In genomic region chr12:9066183-9066623, GRCh38 we compare ENCODE assay signal across 1 cellular context.
A peak's percentile ranks its signal among the peaks of the same experiment; 100 is the strongest.
TF ChIP-seq lines count a peak whose summit lies in the region.

No MANE protein-coding gene starts in this region.

TF ChIP-seq in HepG2, 621 proteins besides CTCF, POLR2A, EP300 and RAD21 (continued from another document and continues in another):
- no peak for TF ChIP-seq ZNF18 (CRISPR knock-in tag; IDR thresholded peaks at IDR 0.05; ENCODE audit: insufficient replicate concordance)
- no peak for TF ChIP-seq RORA (CRISPR knock-in tag; IDR thresholded peaks at IDR 0.05)
- no peak for TF ChIP-seq ZBTB40 (IDR thresholded peaks at IDR 0.05)
- TF ChIP-seq ZBTB40 (CRISPR knock-in tag; IDR thresholded peaks at IDR 0.05): no peak; the same call in 1 of the 2 replicates
- TF ChIP-seq RELA (CRISPR knock-in tag; IDR thresholded peaks at IDR 0.05): no peak
- TF ChIP-seq ZBTB3 (CRISPR knock-in tag; IDR thresholded peaks at IDR 0.05; ENCODE audit: borderline replicate concordance, low read depth): no peak
- TF ChIP-seq TCF7 (IDR thresholded peaks at IDR 0.05; ENCODE audit: low read depth): no peak
- no peak for TF ChIP-seq FOXP4 (CRISPR knock-in tag; IDR thresholded peaks at IDR 0.05)
- TF ChIP-seq, protein P1, sequence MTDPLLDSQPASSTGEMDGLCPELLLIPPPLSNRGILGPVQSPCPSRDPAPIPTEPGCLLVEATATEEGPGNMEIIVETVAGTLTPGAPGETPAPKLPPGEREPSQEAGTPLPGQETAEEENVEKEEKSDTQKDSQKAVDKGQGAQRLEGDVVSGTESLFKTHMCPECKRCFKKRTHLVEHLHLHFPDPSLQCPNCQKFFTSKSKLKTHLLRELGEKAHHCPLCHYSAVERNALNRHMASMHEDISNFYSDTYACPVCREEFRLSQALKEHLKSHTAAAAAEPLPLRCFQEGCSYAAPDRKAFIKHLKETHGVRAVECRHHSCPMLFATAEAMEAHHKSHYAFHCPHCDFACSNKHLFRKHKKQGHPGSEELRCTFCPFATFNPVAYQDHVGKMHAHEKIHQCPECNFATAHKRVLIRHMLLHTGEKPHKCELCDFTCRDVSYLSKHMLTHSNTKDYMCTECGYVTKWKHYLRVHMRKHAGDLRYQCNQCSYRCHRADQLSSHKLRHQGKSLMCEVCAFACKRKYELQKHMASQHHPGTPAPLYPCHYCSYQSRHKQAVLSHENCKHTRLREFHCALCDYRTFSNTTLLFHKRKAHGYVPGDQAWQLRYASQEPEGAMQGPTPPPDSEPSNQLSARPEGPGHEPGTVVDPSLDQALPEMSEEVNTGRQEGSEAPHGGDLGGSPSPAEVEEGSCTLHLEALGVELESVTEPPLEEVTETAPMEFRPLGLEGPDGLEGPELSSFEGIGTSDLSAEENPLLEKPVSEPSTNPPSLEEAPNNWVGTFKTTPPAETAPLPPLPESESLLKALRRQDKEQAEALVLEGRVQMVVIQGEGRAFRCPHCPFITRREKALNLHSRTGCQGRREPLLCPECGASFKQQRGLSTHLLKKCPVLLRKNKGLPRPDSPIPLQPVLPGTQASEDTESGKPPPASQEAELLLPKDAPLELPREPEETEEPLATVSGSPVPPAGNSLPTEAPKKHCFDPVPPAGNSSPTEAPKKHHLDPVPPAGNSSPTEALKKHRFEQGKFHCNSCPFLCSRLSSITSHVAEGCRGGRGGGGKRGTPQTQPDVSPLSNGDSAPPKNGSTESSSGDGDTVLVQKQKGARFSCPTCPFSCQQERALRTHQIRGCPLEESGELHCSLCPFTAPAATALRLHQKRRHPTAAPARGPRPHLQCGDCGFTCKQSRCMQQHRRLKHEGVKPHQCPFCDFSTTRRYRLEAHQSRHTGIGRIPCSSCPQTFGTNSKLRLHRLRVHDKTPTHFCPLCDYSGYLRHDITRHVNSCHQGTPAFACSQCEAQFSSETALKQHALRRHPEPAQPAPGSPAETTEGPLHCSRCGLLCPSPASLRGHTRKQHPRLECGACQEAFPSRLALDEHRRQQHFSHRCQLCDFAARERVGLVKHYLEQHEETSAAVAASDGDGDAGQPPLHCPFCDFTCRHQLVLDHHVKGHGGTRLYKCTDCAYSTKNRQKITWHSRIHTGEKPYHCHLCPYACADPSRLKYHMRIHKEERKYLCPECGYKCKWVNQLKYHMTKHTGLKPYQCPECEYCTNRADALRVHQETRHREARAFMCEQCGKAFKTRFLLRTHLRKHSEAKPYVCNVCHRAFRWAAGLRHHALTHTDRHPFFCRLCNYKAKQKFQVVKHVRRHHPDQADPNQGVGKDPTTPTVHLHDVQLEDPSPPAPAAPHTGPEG (CRISPR knock-in tag; IDR thresholded peaks at IDR 0.05): peak; percentile 51; the same call in 1 of the 2 replicates
- no peak for TF ChIP-seq MTA3 (CRISPR knock-in tag; IDR thresholded peaks at IDR 0.05)
- TF ChIP-seq PITX1 (CRISPR knock-in tag; IDR thresholded peaks at IDR 0.05): peak; percentile 18; the same call in 1 of the 2 replicates
- peak; percentile 99 for TF ChIP-seq AGO1 (IDR thresholded peaks at IDR 0.05; ENCODE audit: low read depth, low read length, poor library complexity, severe bottlenecking)
- TF ChIP-seq ZZZ3 (CRISPR knock-in tag; IDR thresholded peaks at IDR 0.05; ENCODE audit: borderline replicate concordance): no peak
- TF ChIP-seq, protein P2, sequence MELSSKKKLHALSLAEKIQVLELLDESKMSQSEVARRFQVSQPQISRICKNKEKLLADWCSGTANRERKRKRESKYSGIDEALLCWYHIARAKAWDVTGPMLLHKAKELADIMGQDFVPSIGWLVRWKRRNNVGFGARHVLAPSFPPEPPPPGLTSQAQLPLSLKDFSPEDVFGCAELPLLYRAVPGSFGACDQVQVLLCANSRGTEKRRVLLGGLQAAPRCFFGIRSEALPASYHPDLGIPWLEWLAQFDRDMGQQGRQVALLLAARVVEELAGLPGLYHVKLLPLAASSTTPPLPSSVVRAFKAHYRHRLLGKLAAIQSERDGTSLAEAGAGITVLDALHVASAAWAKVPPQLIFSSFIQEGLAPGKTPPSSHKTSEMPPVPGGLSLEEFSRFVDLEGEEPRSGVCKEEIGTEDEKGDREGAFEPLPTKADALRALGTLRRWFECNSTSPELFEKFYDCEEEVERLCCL (CRISPR knock-in tag; IDR thresholded peaks at IDR 0.05; ENCODE audit: borderline replicate concordance): peak; percentile 67; the same call in 1 of the 2 replicates
- TF ChIP-seq ZMYM4 (CRISPR knock-in tag; IDR thresholded peaks at IDR 0.05): peak; percentile 69
- TF ChIP-seq, protein P3, sequence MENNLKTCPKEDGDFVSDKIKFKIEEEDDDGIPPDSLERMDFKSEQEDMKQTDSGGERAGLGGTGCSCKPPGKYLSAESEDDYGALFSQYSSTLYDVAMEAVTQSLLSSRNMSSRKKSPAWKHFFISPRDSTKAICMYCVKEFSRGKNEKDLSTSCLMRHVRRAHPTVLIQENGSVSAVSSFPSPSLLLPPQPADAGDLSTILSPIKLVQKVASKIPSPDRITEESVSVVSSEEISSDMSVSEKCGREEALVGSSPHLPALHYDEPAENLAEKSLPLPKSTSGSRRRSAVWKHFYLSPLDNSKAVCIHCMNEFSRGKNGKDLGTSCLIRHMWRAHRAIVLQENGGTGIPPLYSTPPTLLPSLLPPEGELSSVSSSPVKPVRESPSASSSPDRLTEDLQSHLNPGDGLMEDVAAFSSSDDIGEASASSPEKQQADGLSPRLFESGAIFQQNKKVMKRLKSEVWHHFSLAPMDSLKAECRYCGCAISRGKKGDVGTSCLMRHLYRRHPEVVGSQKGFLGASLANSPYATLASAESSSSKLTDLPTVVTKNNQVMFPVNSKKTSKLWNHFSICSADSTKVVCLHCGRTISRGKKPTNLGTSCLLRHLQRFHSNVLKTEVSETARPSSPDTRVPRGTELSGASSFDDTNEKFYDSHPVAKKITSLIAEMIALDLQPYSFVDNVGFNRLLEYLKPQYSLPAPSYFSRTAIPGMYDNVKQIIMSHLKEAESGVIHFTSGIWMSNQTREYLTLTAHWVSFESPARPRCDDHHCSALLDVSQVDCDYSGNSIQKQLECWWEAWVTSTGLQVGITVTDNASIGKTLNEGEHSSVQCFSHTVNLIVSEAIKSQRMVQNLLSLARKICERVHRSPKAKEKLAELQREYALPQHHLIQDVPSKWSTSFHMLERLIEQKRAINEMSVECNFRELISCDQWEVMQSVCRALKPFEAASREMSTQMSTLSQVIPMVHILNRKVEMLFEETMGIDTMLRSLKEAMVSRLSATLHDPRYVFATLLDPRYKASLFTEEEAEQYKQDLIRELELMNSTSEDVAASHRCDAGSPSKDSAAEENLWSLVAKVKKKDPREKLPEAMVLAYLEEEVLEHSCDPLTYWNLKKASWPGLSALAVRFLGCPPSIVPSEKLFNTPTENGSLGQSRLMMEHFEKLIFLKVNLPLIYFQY (CRISPR knock-in tag; IDR thresholded peaks at IDR 0.05; ENCODE audit: borderline replicate concordance): no peak
- peak; percentile 53; the same call in 1 of the 2 replicates for TF ChIP-seq RXRB (CRISPR knock-in tag; IDR thresholded peaks at IDR 0.05; ENCODE audit: borderline replicate concordance)
- TF ChIP-seq NCOA2 (CRISPR knock-in tag; IDR thresholded peaks at IDR 0.05): peak; percentile 6; the same call in 1 of the 2 replicates
- TF ChIP-seq, protein P4, sequence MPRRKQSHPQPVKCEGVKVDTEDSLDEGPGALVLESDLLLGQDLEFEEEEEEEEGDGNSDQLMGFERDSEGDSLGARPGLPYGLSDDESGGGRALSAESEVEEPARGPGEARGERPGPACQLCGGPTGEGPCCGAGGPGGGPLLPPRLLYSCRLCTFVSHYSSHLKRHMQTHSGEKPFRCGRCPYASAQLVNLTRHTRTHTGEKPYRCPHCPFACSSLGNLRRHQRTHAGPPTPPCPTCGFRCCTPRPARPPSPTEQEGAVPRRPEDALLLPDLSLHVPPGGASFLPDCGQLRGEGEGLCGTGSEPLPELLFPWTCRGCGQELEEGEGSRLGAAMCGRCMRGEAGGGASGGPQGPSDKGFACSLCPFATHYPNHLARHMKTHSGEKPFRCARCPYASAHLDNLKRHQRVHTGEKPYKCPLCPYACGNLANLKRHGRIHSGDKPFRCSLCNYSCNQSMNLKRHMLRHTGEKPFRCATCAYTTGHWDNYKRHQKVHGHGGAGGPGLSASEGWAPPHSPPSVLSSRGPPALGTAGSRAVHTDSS (CRISPR knock-in tag; conservative IDR thresholded peaks at IDR 0.05): no peak
- 0 out of 2 replicates have a peak, but pooled peaks have one; percentile 9 for TF ChIP-seq TOE1 (CRISPR knock-in tag; IDR thresholded peaks at IDR 0.05)
- TF ChIP-seq ARID2 (CRISPR knock-in tag; IDR thresholded peaks at IDR 0.05; ENCODE audit: borderline replicate concordance): no peak
- TF ChIP-seq, protein P5, sequence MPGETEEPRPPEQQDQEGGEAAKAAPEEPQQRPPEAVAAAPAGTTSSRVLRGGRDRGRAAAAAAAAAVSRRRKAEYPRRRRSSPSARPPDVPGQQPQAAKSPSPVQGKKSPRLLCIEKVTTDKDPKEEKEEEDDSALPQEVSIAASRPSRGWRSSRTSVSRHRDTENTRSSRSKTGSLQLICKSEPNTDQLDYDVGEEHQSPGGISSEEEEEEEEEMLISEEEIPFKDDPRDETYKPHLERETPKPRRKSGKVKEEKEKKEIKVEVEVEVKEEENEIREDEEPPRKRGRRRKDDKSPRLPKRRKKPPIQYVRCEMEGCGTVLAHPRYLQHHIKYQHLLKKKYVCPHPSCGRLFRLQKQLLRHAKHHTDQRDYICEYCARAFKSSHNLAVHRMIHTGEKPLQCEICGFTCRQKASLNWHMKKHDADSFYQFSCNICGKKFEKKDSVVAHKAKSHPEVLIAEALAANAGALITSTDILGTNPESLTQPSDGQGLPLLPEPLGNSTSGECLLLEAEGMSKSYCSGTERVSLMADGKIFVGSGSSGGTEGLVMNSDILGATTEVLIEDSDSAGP (CRISPR knock-in tag; IDR thresholded peaks at IDR 0.05; ENCODE audit: borderline replicate concordance): peak; percentile 53; the same call in 1 of the 2 replicates
